ENCODE assay signal across 10 cellular contexts in genomic region chr1:206693029-206693428, GRCh38. TPM values are rescaled to one million over a fixed set of nuclear protein-coding genes. Genes with fewer than 3 reads are reported as not detected.
A peak's percentile ranks its signal among the peaks of the same experiment; 100 is the strongest.
DNase-seq lines count a peak whose midpoint lies in the region; ATAC-seq lines count a peak whose summit lies in the region.
"Had no signal": no experiment of that assay in that cellular context is flagged by ENCODE, and none has a peak within 500 bp of the region (broad histone marks: within the 10 kb centered on the region; RNA-seq: fewer than 3 reads in every experiment).

No MANE protein-coding gene starts in this region.

- H3K36me3 Mint-ChIP-seq in activated naive CD4-positive, alpha-beta T cell treated with anti-CD3 and anti-CD28 coated beads, Interleukin-2, amount 10 ng/mL, durations not matched to agents 7 days and 5 days: peaks cover 18% of the 10 kb centered on the region

- no peaks in the 10 kb centered on the region for H3K27me3 Mint-ChIP-seq in activated naive CD4-positive, alpha-beta T cell treated with anti-CD3 and anti-CD28 coated beads, Interleukin-2, amount 10 ng/mL, durations not matched to agents 7 days and 5 days

- H3K36me3 ChIP-seq in ACC112 (ENCODE audit: insufficient read depth, low read length) (no peaks in the 10 kb centered on the region), NT2/D1 (ENCODE audit: insufficient read depth, insufficient read length, low read length) (peaks cover 48% of the 10 kb centered on the region), esophagus (ENCODE audit: control insufficient read depth in 2 of 2, insufficient read depth in 2 of 2, low read length in 1 of 2) (peaks cover 0 to 6% of the 10 kb centered on the region in 2 donors)

- H3K4me1 Mint-ChIP-seq in activated naive CD4-positive, alpha-beta T cell treated with anti-CD3 and anti-CD28 coated beads, Interleukin-2, amount 10 ng/mL, durations not matched to agents 7 days and 5 days: peaks cover 8% of the 10 kb centered on the region

- ATAC-seq in GM19023 (IDR thresholded peaks at IDR 0.05; ENCODE audit: unreplicated experiment): no peak
- ATAC-seq: HCT116 had no signal

- H3K4me3 ChIP-seq in ACC112 (ENCODE audit: low read depth, low read length) (no peak overlapping the region), NT2/D1 (ENCODE audit: insufficient read length, low read depth) (no peak overlapping the region), esophagus (ENCODE audit: low read depth in 1 of 2, low read length in 2 of 2) (no peak overlapping the region)

- H3K9me3 ChIP-seq in NT2/D1 (ENCODE audit: insufficient read depth, low read length): no peaks in the 10 kb centered on the region
- H3K9me3 ChIP-seq in esophagus (ENCODE audit: control insufficient read depth in 2 of 2, insufficient read depth in 1 of 2, low read depth in 1 of 2, low read length in 1 of 2): no peaks in the 10 kb centered on the region

- CTCF ChIA-PET in activated naive CD4-positive, alpha-beta T cell treated with anti-CD3 and anti-CD28 coated beads, Interleukin-2, amount 10 ng/mL, durations not matched to agents 7 days and 5 days (lab: Charles Lee): interaction anchor here (0.6 to 1.4 kb wide), 3 partner anchors 35 to 215 kb away, joined by 3 read pairs; no protein-coding TSS in a partner anchor

- WGBS in esophagus, 2 donors: 62 to 64% methylated on average over 10 of the region's 10 CpGs

- peaks cover 98% of the 10 kb centered on the region for H3K79me2 ChIP-seq in ACC112 (ENCODE audit: control insufficient read depth, insufficient read depth, low read length, unreplicated experiment)

- no peak overlapping the region for H3K27ac Mint-ChIP-seq in activated naive CD4-positive, alpha-beta T cell treated with anti-CD3 and anti-CD28 coated beads, Interleukin-2, amount 10 ng/mL, durations not matched to agents 7 days and 5 days

- DNase-seq in NT2/D1 (ENCODE audit: low read depth, low spot score): no peak
- peak; percentile 86 for DNase-seq in myocyte (ENCODE audit: low read depth)
- DNase-seq in NCI-H2196 (lab: John Stamatoyannopoulos, UW; ENCODE audit: unreplicated experiment): no peak
- no peak for DNase-seq in activated naive CD4-positive, alpha-beta T cell treated with anti-CD3 and anti-CD28 coated beads, Interleukin-2, amount 10 ng/mL, durations not matched to agents 7 days and 5 days
- DNase-seq in activated naive CD4-positive, alpha-beta T cell (lab: John Stamatoyannopoulos, UW): no peak
- DNase-seq: NCI-H2171 had no signal

- H3K27ac ChIP-seq in ACC112 (ENCODE audit: low read depth, low read length) (peak overlapping the region; percentile 80), esophagus (ENCODE audit: low read depth in 2 of 2, low read length in 1 of 2) (peak overlapping the region; percentile 36 to 75)

- no peaks in the 10 kb centered on the region for H3K9me3 Mint-ChIP-seq in activated naive CD4-positive, alpha-beta T cell treated with anti-CD3 and anti-CD28 coated beads, Interleukin-2, amount 10 ng/mL, durations not matched to agents 7 days and 5 days

- peak overlapping the region; percentile 4 for H3K9ac ChIP-seq in NT2/D1 (ENCODE audit: insufficient read length, low read depth)

- no peak overlapping the region for H3K4me3 Mint-ChIP-seq in activated naive CD4-positive, alpha-beta T cell treated with anti-CD3 and anti-CD28 coated beads, Interleukin-2, amount 10 ng/mL, durations not matched to agents 7 days and 5 days

- H3K4me1 ChIP-seq in ACC112 (ENCODE audit: control insufficient read depth, insufficient read depth, low read length, unreplicated experiment) (peaks cover 65% of the 10 kb centered on the region), NT2/D1 (ENCODE audit: insufficient read depth, insufficient read length) (peaks cover 39% of the 10 kb centered on the region), esophagus (ENCODE audit: control insufficient read depth in 2 of 2, insufficient read depth in 2 of 2, low read length in 1 of 2) (peaks cover 20 to 21% of the 10 kb centered on the region in 2 donors)

- H2AFZ ChIP-seq in ACC112 (ENCODE audit: low read length, unreplicated experiment): no peak overlapping the region

- H3K27me3 ChIP-seq in ACC112 (ENCODE audit: insufficient read depth, low read length): no peaks in the 10 kb centered on the region
- no peaks in the 10 kb centered on the region for H3K27me3 ChIP-seq in NT2/D1 (ENCODE audit: insufficient read depth, insufficient read length)
- no peaks in the 10 kb centered on the region for H3K27me3 ChIP-seq in esophagus (ENCODE audit: control insufficient read depth in 1 of 2, insufficient read depth in 2 of 2, low read length in 2 of 2)

RNA-seq across cellular contexts. Expression of gene MAPKAPK2, which starts 8.3 kb away (rescaled TPM):
- 10 to 100 TPM; 28.0 to 35.1 TPM for polyA plus RNA-seq in esophagus
- total RNA-seq in myocyte: 67.2 and 74.5 TPM in 2 replicates
- 73.9 TPM for polyA plus RNA-seq in myocyte (2012)

RNA-seq across cellular contexts. Expression of gene DYRK3, which starts 57.7 kb away (rescaled TPM):
- polyA plus RNA-seq in esophagus: 1 to 10 TPM in 1 of 2 donors, under 1 TPM in 1; 0.77 to 1.3 TPM
- 11.5 and 14.9 TPM in 2 replicates for total RNA-seq in myocyte
- 7.0 TPM for polyA plus RNA-seq in myocyte (2012)
